In the genomic region with DNA sequence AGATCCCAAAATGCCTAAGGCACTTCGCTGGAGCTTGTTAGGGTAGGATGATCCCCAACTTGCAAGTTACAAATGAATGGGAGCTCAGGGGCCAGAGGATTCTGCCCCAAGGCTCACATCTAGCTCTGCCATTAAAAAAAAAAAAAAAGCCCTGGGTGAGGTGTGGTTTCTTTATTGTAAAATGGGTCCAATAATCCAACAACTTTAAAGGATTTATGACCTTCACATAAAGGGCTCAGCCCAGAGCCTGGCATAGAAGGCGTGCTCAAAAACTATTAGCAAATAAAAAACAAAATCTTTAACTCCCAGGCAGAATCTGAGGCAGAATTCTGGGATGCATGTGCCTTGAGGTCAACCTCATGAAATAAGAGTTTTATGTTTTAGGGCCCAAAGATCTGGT, we compare ENCODE assay signal across 31 cellular contexts. TPM values are rescaled to one million over a fixed set of nuclear protein-coding genes. Genes with fewer than 3 reads are reported as not detected.
"Had no signal": no experiment of that assay in that cellular context is flagged by ENCODE, and none has a peak within 500 bp of the region (broad histone marks: within the 10 kb centered on the region; RNA-seq: fewer than 3 reads in every experiment).

No MANE protein-coding gene starts in this region.

- H3K4me1 ChIP-seq: adrenal gland, SJCRH30 had no signal

- H3K27ac Mint-ChIP-seq: activated CD4-positive, alpha-beta memory T cell treated with anti-CD3 and anti-CD28 coated beads, Interleukin-2, amount 10 ng/mL, durations not matched to agents 7 days and 5 days; activated naive CD4-positive, alpha-beta T cell treated with anti-CD3 and anti-CD28 coated beads for 36 hours; activated naive CD4-positive, alpha-beta T cell treated with anti-CD3 and anti-CD28 coated beads, Interleukin-2, amount 50 U/mL, for 72 hours; activated T-helper 1 cell treated with anti-CD3 and anti-CD28 coated beads, Interleukin-12 subunit alpha, Interleukin-12 subunit beta, Interleukin-2, Interleukin-4 antibody, amounts not matched to agents 30 ng/mL and 10 ng/mL and 1 ng/mL, durations not matched to agents 14 hours and 24 hours and 36 hours; brain had no signal

- ATAC-seq: activated naive CD4-positive, alpha-beta T cell treated with anti-CD3 and anti-CD28 coated beads, Interleukin-2, amount 50 U/mL, for 72 hours; Panc1 had no signal

- H3K36me3 ChIP-seq: adrenal gland, SJCRH30, WERI-Rb-1 had no signal

- H3K36me3 Mint-ChIP-seq: activated naive CD4-positive, alpha-beta T cell treated with anti-CD3 and anti-CD28 coated beads, Interleukin-2, amount 50 U/mL, for 72 hours; brain had no signal

- H3K4me3 ChIP-seq: adrenal gland, SJCRH30, SK-N-MC had no signal

- DNase-seq: activated CD4-positive, alpha-beta memory T cell treated with anti-CD3 and anti-CD28 coated beads, Interleukin-2, amount 10 ng/mL, durations not matched to agents 7 days and 5 days; activated CD4-positive, alpha-beta T cell treated with anti-CD3 and anti-CD28 coated beads for 1 hour; activated CD4-positive, alpha-beta T cell treated with anti-CD3 and anti-CD28 coated beads for 48 hours; activated CD4-positive, CD25-positive, alpha-beta regulatory T cell; activated gamma-delta T cell treated with Interleukin-2 at 50 U/mL for 16 hours; activated naive CD4-positive, alpha-beta T cell treated with anti-CD3 and anti-CD28 coated beads for 36 hours; activated T-cell treated with anti-CD3 and anti-CD28 coated beads, Interleukin-2, amount 50 U/mL, for 1 hour; caudate nucleus; cerebellar nuclear complex; NCI-H1105; NCI-H1417 treated with DMSO at 0.1 percent for 48 hours; NCI-H187 treated with DMSO at 0.1 percent for 48 hours; NCI-H2081; NCI-H2171 treated with DMSO at 0.1 percent for 48 hours; NCI-H2227 treated with DMSO at 0.1 percent for 48 hours; NCI-H446 treated with DMSO at 0.1 percent for 48 hours; NCI-H524; SHP77; SJCRH30; T1000; WERI-Rb-1 had no signal

- H3K9me3 Mint-ChIP-seq: activated CD4-positive, alpha-beta memory T cell treated with anti-CD3 and anti-CD28 coated beads, Interleukin-2, amount 10 ng/mL, durations not matched to agents 7 days and 5 days; activated naive CD4-positive, alpha-beta T cell treated with anti-CD3 and anti-CD28 coated beads for 36 hours; activated naive CD4-positive, alpha-beta T cell treated with anti-CD3 and anti-CD28 coated beads, Interleukin-2, amount 50 U/mL, for 72 hours; activated T-helper 1 cell treated with anti-CD3 and anti-CD28 coated beads, Interleukin-12 subunit alpha, Interleukin-12 subunit beta, Interleukin-2, Interleukin-4 antibody, amounts not matched to agents 30 ng/mL and 10 ng/mL and 1 ng/mL, durations not matched to agents 14 hours and 24 hours and 36 hours had no signal

- H3K27ac ChIP-seq: adrenal gland, SJCRH30, SK-N-MC, WERI-Rb-1 had no signal

- H3K4me3 Mint-ChIP-seq: activated CD4-positive, alpha-beta memory T cell treated with anti-CD3 and anti-CD28 coated beads, Interleukin-2, amount 10 ng/mL, durations not matched to agents 7 days and 5 days; activated naive CD4-positive, alpha-beta T cell treated with anti-CD3 and anti-CD28 coated beads for 36 hours; activated T-helper 1 cell treated with anti-CD3 and anti-CD28 coated beads, Interleukin-12 subunit alpha, Interleukin-12 subunit beta, Interleukin-2, Interleukin-4 antibody, amounts not matched to agents 30 ng/mL and 10 ng/mL and 1 ng/mL, durations not matched to agents 14 hours and 24 hours and 36 hours; brain had no signal

- H3K27me3 ChIP-seq: adrenal gland, SJCRH30 had no signal

- H3K9me3 ChIP-seq: adrenal gland, SJCRH30 had no signal

- H3K4me1 Mint-ChIP-seq: activated CD4-positive, alpha-beta memory T cell treated with anti-CD3 and anti-CD28 coated beads, Interleukin-2, amount 10 ng/mL, durations not matched to agents 7 days and 5 days; brain had no signal

RNA-seq across cellular contexts. Expression of gene WT1, which starts 42.5 kb away (rescaled TPM):
- total RNA-seq: activated CD4-positive, alpha-beta memory T cell treated with anti-CD3 and anti-CD28 coated beads, Interleukin-2, amount 10 ng/mL, durations not matched to agents 7 days and 5 days; activated CD8-positive, alpha-beta memory T cell treated with anti-CD3 and anti-CD28 coated beads for 36 hours; activated naive CD4-positive, alpha-beta T cell treated with anti-CD3 and anti-CD28 coated beads for 36 hours; activated naive CD4-positive, alpha-beta T cell treated with anti-CD3 and anti-CD28 coated beads, Interleukin-2, amount 50 U/mL, for 72 hours; activated T-helper 1 cell treated with anti-CD3 and anti-CD28 coated beads, Interleukin-12 subunit alpha, Interleukin-12 subunit beta, Interleukin-2, Interleukin-4 antibody, amounts not matched to agents 30 ng/mL and 10 ng/mL and 1 ng/mL, durations not matched to agents 14 hours and 24 hours and 36 hours; bronchial epithelial cell; SJCRH30; T-helper 1 cell treated with Interleukin-12 subunit alpha and Interleukin-12 subunit beta and Interleukin-4 antibody, amounts not matched to agents 30 ng/mL and 1 ng/mL, for 36 hours; T-helper 2 cell treated with Interferon-gamma antibody and Interleukin-4, amounts not matched to agents 100 ng/mL and 5 ng/mL, for 36 hours had no signal
